20 cellular contexts compared by ENCODE assay signal in the genomic region with DNA sequence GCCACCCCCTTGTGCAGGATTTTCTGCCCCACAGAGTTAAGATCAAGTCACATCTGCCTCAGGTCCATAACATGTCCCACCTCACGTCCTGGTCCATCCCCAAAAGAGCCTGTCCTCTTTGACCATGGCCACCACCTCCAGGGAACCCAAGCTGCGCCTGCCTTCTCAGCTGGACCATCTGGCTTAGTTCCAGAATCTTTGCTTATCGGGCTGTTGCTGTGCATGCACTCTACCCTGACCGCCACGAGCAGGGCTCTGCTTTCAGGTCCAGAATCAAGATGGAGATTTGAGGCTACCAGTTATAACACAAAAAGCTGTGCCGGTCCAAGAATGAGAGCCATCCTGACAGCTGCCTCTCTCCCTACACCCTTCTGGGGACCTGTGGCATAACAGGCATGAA.
DNase-seq lines count a peak whose midpoint lies in the region; ATAC-seq, FAIRE-seq and TF ChIP-seq lines count a peak whose summit lies in the region.
"Had no signal": no experiment of that assay in that cellular context is flagged by ENCODE, and none has a peak within 500 bp of the region (broad histone marks: within the 10 kb centered on the region; RNA-seq: fewer than 3 reads in every experiment).

No MANE protein-coding gene starts in this region.

- ATAC-seq in HepG2 = peak; percentile 48
- no peak for ATAC-seq in right lobe of liver
- ATAC-seq in pancreas = peak; percentile 35 to 70 (median 52)
- no peak for ATAC-seq in gastrocnemius medialis
- no peak for ATAC-seq in naive thymus-derived CD4-positive, alpha-beta T cell
- ATAC-seq: CD8-positive, alpha-beta T cell; Right ventricle myocardium inferior had no signal

- no peak overlapping the region for H3K4me2 ChIP-seq in HepG2 (ENCODE audit: low read depth, low read length)

- no peak for FAIRE-seq in HepG2 (lab: Jason Lieb, UNC)
- no peak for FAIRE-seq in pancreas (lab: Jason Lieb, UNC)
- FAIRE-seq: G401.6 had no signal

- DNase-seq in NCI-H1694 treated with DMSO at 0.1 percent for 48 hours (lab: John Stamatoyannopoulos, UW) = peak; percentile 25
- no peak for DNase-seq in NCI-H1694 (lab: John Stamatoyannopoulos, UW)
- DNase-seq in HepG2 (ENCODE audit: low spot score) = no peak
- DNase-seq in right lobe of liver = no peak
- DNase-seq in pancreas = peak in 1 of 6 donors; percentile 23
- no peak for DNase-seq in gastrocnemius medialis
- DNase-seq in naive thymus-derived CD4-positive, alpha-beta T cell = no peak
- DNase-seq: 8988T; C1 segment of cervical spinal cord; CD8-positive, alpha-beta T cell; GOT3; HCEC 1CT; IMR-90; NCI-H1105 treated with DMSO at 0.1 percent for 48 hours; NCI-H2081 treated with DMSO at 0.1 percent for 48 hours; NCI-H2171 treated with DMSO at 0.1 percent for 48 hours; NCI-H524 treated with DMSO at 0.1 percent for 48 hours; NCI-H82 had no signal

- intact Hi-C loops in HepG2 (cut with micrococcal nuclease; ENCODE audit: unreplicated experiment) = no loop called here
- intact Hi-C loops in right lobe of liver (cut with DNase I) = no loop called here
- intact Hi-C loops in pancreas (cut with DNase I) = no loop called here
- intact Hi-C loops in gastrocnemius medialis (cut with DNase I; ENCODE audit: low total_unique reads) = no loop called here
- intact Hi-C loops in naive thymus-derived CD4-positive, alpha-beta T cell (cut with micrococcal nuclease) = no loop called here

- TF ChIP-seq CTCF in HepG2 (CRISPR knock-in tag; IDR thresholded peaks at IDR 0.05) (no peak), right lobe of liver (IDR thresholded peaks at IDR 0.05) (no peak), pancreas (IDR thresholded peaks at IDR 0.05) (no peak), gastrocnemius medialis (IDR thresholded peaks at IDR 0.05 in 4 of 5, conservative IDR thresholded peaks at IDR 0.05 in 1 of 5) (no peak)

- WGBS in HepG2 (ENCODE audit: low lambda C conversion rate) = 31% methylated on average over 6 of the region's 6 CpGs
- WGBS in right lobe of liver (ENCODE audit: insufficient coverage, low coverage, low lambda C conversion rate, missing lambda C conversion rate) = 62% methylated on average over 2 of the region's 6 CpGs
- 44 to 50% methylated on average over 6 of the region's 6 CpGs for WGBS in pancreas, 2 donors

- peaks cover 0 to 26% (median 0%) of the 10 kb centered on the region in 5 donors for H3K27me3 Mint-ChIP-seq in naive thymus-derived CD4-positive, alpha-beta T cell

- H3K36me3 ChIP-seq in HepG2 (replicated peaks in 1 of 2; ENCODE audit: control insufficient read depth in 1 of 2, insufficient read depth in 2 of 2, low read length in 2 of 2) = no peaks in the 10 kb centered on the region
- H3K36me3 ChIP-seq in right lobe of liver = no peaks in the 10 kb centered on the region
- H3K36me3 ChIP-seq in pancreas = no peaks in the 10 kb centered on the region
- H3K36me3 ChIP-seq in gastrocnemius medialis = no peaks in the 10 kb centered on the region
- H3K36me3 ChIP-seq in naive thymus-derived CD4-positive, alpha-beta T cell (ENCODE audit: control insufficient read depth in 2 of 3, insufficient read depth in 3 of 3, low read length in 3 of 3) = no peaks in the 10 kb centered on the region

- CTCF ChIA-PET in HepG2 (lab: Yijun Ruan, JAX; ENCODE audit: low intra/inter-chr PET ratio, low total read pairs) = no interaction called here
- CTCF ChIA-PET in naive thymus-derived CD4-positive, alpha-beta T cell (lab: Charles Lee) = no interaction called here

- H3K4me1 Mint-ChIP-seq in naive thymus-derived CD4-positive, alpha-beta T cell = peaks cover 0 to 12% (median 6%) of the 10 kb centered on the region in 7 donors

- no peak overlapping the region for H2AFZ ChIP-seq in HepG2 (ENCODE audit: low read length)

- H3K4me3 Mint-ChIP-seq in naive thymus-derived CD4-positive, alpha-beta T cell = no peak overlapping the region
- H3K4me3 Mint-ChIP-seq: CD8-positive, alpha-beta T cell had no signal

- H3K4me3 ChIP-seq in HepG2 (replicated peaks in 1 of 3; ENCODE audit: insufficient read depth in 1 of 3, low read depth in 2 of 3, low read length in 3 of 3) = no peak overlapping the region
- H3K4me3 ChIP-seq in right lobe of liver = no peak overlapping the region
- no peak overlapping the region for H3K4me3 ChIP-seq in pancreas
- no peak overlapping the region for H3K4me3 ChIP-seq in gastrocnemius medialis
- H3K4me3 ChIP-seq in naive thymus-derived CD4-positive, alpha-beta T cell (ENCODE audit: low read length) = no peak overlapping the region

- in situ Hi-C loops in HepG2 (cut with HindIII; ENCODE audit: extremely low pct_ligation_motif_present, low pct_unique_long_range_greater_than_20kb) (no loop called here), gastrocnemius medialis (cut with MboI; ENCODE audit: low sequenced_read_pairs in 4 of 4) (no loop called here)

- TF ChIP-seq EP300 in HepG2 (IDR thresholded peaks at IDR 0.05; ENCODE audit: low read depth in 2 of 2, low read length in 2 of 2) (no peak), HepG2 (CRISPR knock-in tag; IDR thresholded peaks at IDR 0.05; ENCODE audit: borderline replicate concordance) (no peak)

- peaks cover 3 to 19% of the 10 kb centered on the region in 2 experiments; a peak in 3 of 5 replicates for H3K27me3 ChIP-seq in HepG2 (ENCODE audit: control insufficient read depth in 1 of 2, insufficient read depth in 2 of 2, low read length in 2 of 2)
- H3K27me3 ChIP-seq in right lobe of liver = no peaks in the 10 kb centered on the region
- no peaks in the 10 kb centered on the region for H3K27me3 ChIP-seq in pancreas
- no peaks in the 10 kb centered on the region for H3K27me3 ChIP-seq in gastrocnemius medialis
- H3K27me3 ChIP-seq in naive thymus-derived CD4-positive, alpha-beta T cell (ENCODE audit: control insufficient read depth in 2 of 2, insufficient read depth in 2 of 2, low read length in 2 of 2) = no peaks in the 10 kb centered on the region

- TF ChIP-seq POLR2A in HepG2 (IDR thresholded peaks at IDR 0.05; ENCODE audit: insufficient read depth in 1 of 2, low read depth in 2 of 2, low read length in 2 of 2) (no peak), right lobe of liver (IDR thresholded peaks at IDR 0.05) (no peak), gastrocnemius medialis (IDR thresholded peaks at IDR 0.05) (no peak)

- no peaks in the 10 kb centered on the region for H4K20me1 ChIP-seq in HepG2 (ENCODE audit: insufficient read depth, low read length)

- H3K36me3 Mint-ChIP-seq in naive thymus-derived CD4-positive, alpha-beta T cell = peaks cover 0 to 4% (median 0%) of the 10 kb centered on the region in 5 donors
- H3K36me3 Mint-ChIP-seq: CD8-positive, alpha-beta T cell had no signal

- no peaks in the 10 kb centered on the region for H3K79me2 ChIP-seq in HepG2 (ENCODE audit: insufficient read depth, low read length)

- H3K9me3 ChIP-seq in HepG2 (ENCODE audit: low read length) (no peaks in the 10 kb centered on the region), right lobe of liver (no peaks in the 10 kb centered on the region), pancreas (no peaks in the 10 kb centered on the region), gastrocnemius medialis (no peaks in the 10 kb centered on the region)
- H3K9me3 ChIP-seq in naive thymus-derived CD4-positive, alpha-beta T cell (ENCODE audit: control insufficient read depth in 2 of 3, low read length in 3 of 3) = no peaks in the 10 kb centered on the region

- no peak for TF ChIP-seq RAD21 in HepG2 (CRISPR knock-in tag; IDR thresholded peaks at IDR 0.05)

- POLR2A ChIA-PET in HepG2 (lab: Yijun Ruan, JAX) = no interaction called here
- POLR2A ChIA-PET in naive thymus-derived CD4-positive, alpha-beta T cell (lab: Charles Lee) = no interaction called here

- BruUV-seq in HepG2 (replicated peaks; lab: Mats Ljungman, UMichigan) = no TSS peak

- H3K9me3 Mint-ChIP-seq in naive thymus-derived CD4-positive, alpha-beta T cell = peaks cover 0 to 7% (median 1%) of the 10 kb centered on the region in 11 donors

- no peak overlapping the region for H3K9ac ChIP-seq in HepG2 (ENCODE audit: insufficient read depth, low read depth, low read length)

- H3K27ac ChIP-seq in HepG2 (ENCODE audit: extremely low read length, insufficient read depth, low read length) (no peak overlapping the region), right lobe of liver (no peak overlapping the region), pancreas (no peak overlapping the region), gastrocnemius medialis (no peak overlapping the region)
- no peak overlapping the region for H3K27ac ChIP-seq in naive thymus-derived CD4-positive, alpha-beta T cell (ENCODE audit: low read depth, low read length)

- H3K4me1 ChIP-seq in HepG2 (ENCODE audit: insufficient read depth, low read length) (no peaks in the 10 kb centered on the region), right lobe of liver (peaks cover 0 to 15% (median 4%) of the 10 kb centered on the region in 4 donors), pancreas (no peaks in the 10 kb centered on the region), gastrocnemius medialis (peaks cover 21 to 31% of the 10 kb centered on the region in 2 donors)
- no peaks in the 10 kb centered on the region for H3K4me1 ChIP-seq in naive thymus-derived CD4-positive, alpha-beta T cell (ENCODE audit: control insufficient read depth in 2 of 2, insufficient read depth in 2 of 2, low read length in 2 of 2)

- no peak overlapping the region for H3K27ac Mint-ChIP-seq in naive thymus-derived CD4-positive, alpha-beta T cell
- H3K27ac Mint-ChIP-seq: CD8-positive, alpha-beta T cell had no signal

TF ChIP-seq in HepG2, 621 proteins besides CTCF, POLR2A, EP300 and RAD21 (continues in another document):
- TF ChIP-seq, protein P1, sequence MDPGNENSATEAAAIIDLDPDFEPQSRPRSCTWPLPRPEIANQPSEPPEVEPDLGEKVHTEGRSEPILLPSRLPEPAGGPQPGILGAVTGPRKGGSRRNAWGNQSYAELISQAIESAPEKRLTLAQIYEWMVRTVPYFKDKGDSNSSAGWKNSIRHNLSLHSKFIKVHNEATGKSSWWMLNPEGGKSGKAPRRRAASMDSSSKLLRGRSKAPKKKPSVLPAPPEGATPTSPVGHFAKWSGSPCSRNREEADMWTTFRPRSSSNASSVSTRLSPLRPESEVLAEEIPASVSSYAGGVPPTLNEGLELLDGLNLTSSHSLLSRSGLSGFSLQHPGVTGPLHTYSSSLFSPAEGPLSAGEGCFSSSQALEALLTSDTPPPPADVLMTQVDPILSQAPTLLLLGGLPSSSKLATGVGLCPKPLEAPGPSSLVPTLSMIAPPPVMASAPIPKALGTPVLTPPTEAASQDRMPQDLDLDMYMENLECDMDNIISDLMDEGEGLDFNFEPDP (CRISPR knock-in tag; conservative IDR thresholded peaks at IDR 0.05) = no peak
- no peak for TF ChIP-seq ATM (IDR thresholded peaks at IDR 0.05; ENCODE audit: borderline replicate concordance)
- TF ChIP-seq KDM6A (CRISPR knock-in tag; IDR thresholded peaks at IDR 0.05; ENCODE audit: low read depth) = no peak

Comparison
In these comparisons a context has a peak if more than half of its experiments do, and no peak if none do; other contexts are left out.
1. ATAC-seq: peak in HepG2 (single experiment) and pancreas (4 of 4); none in right lobe of liver (0 of 4), gastrocnemius medialis (0 of 2) and naive thymus-derived CD4-positive, alpha-beta T cell (single experiment).